1 cellular context compared by ENCODE assay signal in genomic region chr9:124478014-124478753, GRCh38.
TF ChIP-seq lines count a peak whose summit lies in the region.

No MANE protein-coding gene starts in this region.

TF ChIP-seq in H1, 55 proteins besides CTCF, POLR2A, EP300 and RAD21 (continued from another document):
- TF ChIP-seq E2F6 (IDR thresholded peaks at IDR 0.05) (peak; percentile 64; the same call in 1 of the 2 replicates), GABPA (IDR thresholded peaks at IDR 0.05; ENCODE audit: borderline replicate concordance, insufficient read depth, low read length) (0 out of 2 replicates have a peak, but pooled peaks have one; percentile 6), MAX (IDR thresholded peaks at IDR 0.05) (peak; percentile 57), KDM1A (IDR thresholded peaks at IDR 0.05; ENCODE audit: borderline replicate concordance, low read length) (0 out of 2 replicates have a peak, but pooled peaks have one; percentile 21)
TF ChIP-seq in H1: peak in this region for 4.
